In the genomic region with DNA sequence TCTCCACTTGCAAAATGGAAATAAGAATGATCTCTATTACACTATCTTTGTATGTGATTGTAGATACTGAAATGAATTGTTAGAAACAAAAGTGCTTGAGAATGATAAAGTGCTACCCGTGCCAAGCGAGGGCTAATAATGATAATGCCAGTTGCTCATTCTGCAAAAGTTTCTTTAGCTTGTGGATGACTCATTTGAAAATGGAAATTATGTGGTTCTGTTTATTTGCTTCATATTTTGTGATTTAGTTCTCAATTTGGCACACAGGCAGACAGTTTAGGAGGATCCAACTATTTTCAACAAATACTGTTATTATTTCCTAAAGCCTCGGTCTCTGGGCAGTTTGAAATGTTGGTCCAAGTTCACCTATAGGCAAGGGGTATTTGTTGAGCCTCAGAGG, we compare ENCODE assay signal across 17 cellular contexts.
DNase-seq lines count a peak whose midpoint lies in the region; ATAC-seq and TF ChIP-seq lines count a peak whose summit lies in the region.
"Had no signal": no experiment of that assay in that cellular context is flagged by ENCODE, and none has a peak within 500 bp of the region (broad histone marks: within the 10 kb centered on the region; RNA-seq: fewer than 3 reads in every experiment).

No MANE protein-coding gene starts in this region.

- no peak for DNase-seq in CD14-positive monocyte (ENCODE audit: low spot score)
- DNase-seq in MG63, result peak; percentile 49
- DNase-seq in fibroblast of gingiva (ENCODE audit: low read depth), result peak; percentile 76
- DNase-seq in osteocyte (ENCODE audit: extremely low spot score, unreplicated experiment), result no peak
- no peak for DNase-seq in progenitor cell of endocrine pancreas (ENCODE audit: low spot score, unreplicated experiment)
- DNase-seq: ACHN, COR-L47, DMS153, NCI-H1092, NCI-H2107, NCI-H345, NCI-H526 treated with DMSO at 0.1 percent for 48 hours, PC-3 had no signal

- H3K27me3 Mint-ChIP-seq in CD14-positive monocyte (ENCODE audit: low read depth in 3 of 3), result peaks cover 0 to 7% (median 0%) of the 10 kb centered on the region in 3 donors
- H3K27me3 Mint-ChIP-seq in osteocyte (ENCODE audit: unreplicated experiment), result no peaks in the 10 kb centered on the region
- no peaks in the 10 kb centered on the region for H3K27me3 Mint-ChIP-seq in progenitor cell of endocrine pancreas

- no peak for ATAC-seq in HG02970 (IDR thresholded peaks at IDR 0.05; ENCODE audit: low FRiP score, unreplicated experiment)
- no peak for ATAC-seq in HG02852 (IDR thresholded peaks at IDR 0.05; ENCODE audit: unreplicated experiment)
- ATAC-seq: K562, PC-3 had no signal

- H3K36me3 ChIP-seq in MG63, result no peaks in the 10 kb centered on the region
- H3K36me3 ChIP-seq: BLaER1 treated with 17β-estradiol and CSF1 and Interleukin-3, amounts not matched to agents 10 nM and 100 nM had no signal

- intact Hi-C loops in CD14-positive monocyte (cut with micrococcal nuclease), result loop anchor here in 1 of 2 donors (5.0 kb wide), 1 partner anchor 45 kb away; no protein-coding TSS in a partner anchor

- H3K27me3 ChIP-seq in MG63, result no peaks in the 10 kb centered on the region

- H3K4me3 ChIP-seq in MG63, result no peak overlapping the region
- H3K4me3 ChIP-seq: BLaER1 treated with 17β-estradiol and CSF1 and Interleukin-3, amounts not matched to agents 10 nM and 100 nM; K562 had no signal

- H3K27ac Mint-ChIP-seq in CD14-positive monocyte (peak overlapping the region; percentile 68 to 95 (median 89)), osteocyte (ENCODE audit: unreplicated experiment) (peak overlapping the region; percentile 74), progenitor cell of endocrine pancreas (no peak overlapping the region)

- no peaks in the 10 kb centered on the region; the same call in 1 of the 2 replicates for H3K9me3 ChIP-seq in MG63

- H3K4me1 Mint-ChIP-seq in CD14-positive monocyte (peaks cover 42% of the 10 kb centered on the region), osteocyte (ENCODE audit: unreplicated experiment) (peaks cover 28% of the 10 kb centered on the region), progenitor cell of endocrine pancreas (ENCODE audit: low read depth) (peaks cover 21% of the 10 kb centered on the region)

- H3K9me3 Mint-ChIP-seq in CD14-positive monocyte, result no peaks in the 10 kb centered on the region
- H3K9me3 Mint-ChIP-seq in osteocyte (ENCODE audit: unreplicated experiment), result no peaks in the 10 kb centered on the region
- H3K9me3 Mint-ChIP-seq in progenitor cell of endocrine pancreas (ENCODE audit: low read depth), result no peaks in the 10 kb centered on the region

- H3K36me3 Mint-ChIP-seq in CD14-positive monocyte (peaks cover 0 to 2% of the 10 kb centered on the region in 2 donors), osteocyte (ENCODE audit: unreplicated experiment) (no peaks in the 10 kb centered on the region), progenitor cell of endocrine pancreas (ENCODE audit: insufficient read depth) (no peaks in the 10 kb centered on the region)

- no peak for TF ChIP-seq CTCF in CD14-positive monocyte (IDR thresholded peaks at IDR 0.05)
- TF ChIP-seq CTCF in osteocyte (IDR thresholded peaks at IDR 0.05), result no peak
- TF ChIP-seq CTCF in progenitor cell of endocrine pancreas (IDR thresholded peaks at IDR 0.05; ENCODE audit: unreplicated experiment), result no peak

- peak overlapping the region in 1 of 2 donors; percentile 73 for H3K4me3 Mint-ChIP-seq in CD14-positive monocyte
- H3K4me3 Mint-ChIP-seq in osteocyte (ENCODE audit: unreplicated experiment), result no peak overlapping the region
- H3K4me3 Mint-ChIP-seq in progenitor cell of endocrine pancreas (ENCODE audit: low read depth), result no peak overlapping the region

Comparison
In these comparisons a context has a peak if more than half of its experiments do, and no peak if none do; other contexts are left out.
1. DNase-seq: peak in MG63 (single experiment) and fibroblast of gingiva (single experiment); none in CD14-positive monocyte (single experiment), osteocyte (single experiment) and progenitor cell of endocrine pancreas (single experiment).